In the genomic region with DNA sequence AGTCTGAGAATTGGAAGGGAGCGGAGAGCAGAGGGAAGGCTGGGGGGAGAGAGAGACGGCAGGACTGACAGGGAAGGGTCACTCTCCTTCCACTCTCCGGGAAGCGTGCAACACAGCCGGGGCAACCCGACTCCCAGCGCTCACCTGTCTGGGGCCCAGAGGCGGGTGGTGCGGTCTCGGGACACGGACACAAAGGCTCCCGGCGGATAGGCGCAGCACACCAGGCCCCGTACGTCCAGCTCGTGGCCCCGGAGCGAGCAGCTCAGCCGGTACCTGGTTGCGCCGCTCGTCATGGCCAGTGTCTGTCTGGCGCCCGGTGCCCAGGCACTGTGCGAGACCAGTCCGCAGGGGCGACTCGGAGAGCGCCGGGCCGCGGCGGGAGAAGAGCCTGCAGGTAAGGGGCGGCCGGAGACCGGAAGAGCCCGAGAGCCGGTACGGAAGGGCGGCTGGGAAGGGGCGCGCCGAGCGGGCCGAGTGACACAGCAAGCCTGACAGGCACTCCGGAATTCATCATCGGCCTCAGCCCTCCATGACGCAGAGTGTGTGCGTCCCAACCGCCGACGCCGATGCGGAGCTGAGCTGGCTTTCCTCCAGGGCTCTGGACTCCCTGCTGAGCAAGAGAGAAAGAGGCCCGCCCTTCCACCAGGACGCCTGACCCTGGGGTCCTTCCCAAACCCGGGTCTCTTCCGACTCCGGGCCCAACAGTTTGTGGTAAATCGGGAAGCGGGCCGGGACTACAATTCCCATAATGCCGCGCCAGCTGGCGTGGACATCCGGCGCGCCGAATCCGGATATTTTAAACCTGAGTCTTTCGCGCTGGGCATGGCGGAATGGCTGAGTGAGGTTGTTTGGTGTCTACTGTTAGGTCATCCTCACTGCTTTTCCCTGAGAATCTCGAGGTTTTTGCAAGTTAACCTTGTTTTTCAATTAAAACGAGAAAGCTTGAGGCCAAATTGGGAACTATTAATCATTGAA, we compare ENCODE assay signal across 1 cellular context.
A peak's percentile ranks its signal among the peaks of the same experiment; 100 is the strongest.
TF ChIP-seq lines count a peak whose summit lies in the region.

A gene (minus strand): TSS at position 490 of the 975 bp plus-strand sequence. CDS start 197 bp downstream, at position 293.

TF ChIP-seq in HepG2, 621 proteins besides CTCF, POLR2A, EP300 and RAD21 (continued from another document and continues in another):
- TF ChIP-seq, protein P1, sequence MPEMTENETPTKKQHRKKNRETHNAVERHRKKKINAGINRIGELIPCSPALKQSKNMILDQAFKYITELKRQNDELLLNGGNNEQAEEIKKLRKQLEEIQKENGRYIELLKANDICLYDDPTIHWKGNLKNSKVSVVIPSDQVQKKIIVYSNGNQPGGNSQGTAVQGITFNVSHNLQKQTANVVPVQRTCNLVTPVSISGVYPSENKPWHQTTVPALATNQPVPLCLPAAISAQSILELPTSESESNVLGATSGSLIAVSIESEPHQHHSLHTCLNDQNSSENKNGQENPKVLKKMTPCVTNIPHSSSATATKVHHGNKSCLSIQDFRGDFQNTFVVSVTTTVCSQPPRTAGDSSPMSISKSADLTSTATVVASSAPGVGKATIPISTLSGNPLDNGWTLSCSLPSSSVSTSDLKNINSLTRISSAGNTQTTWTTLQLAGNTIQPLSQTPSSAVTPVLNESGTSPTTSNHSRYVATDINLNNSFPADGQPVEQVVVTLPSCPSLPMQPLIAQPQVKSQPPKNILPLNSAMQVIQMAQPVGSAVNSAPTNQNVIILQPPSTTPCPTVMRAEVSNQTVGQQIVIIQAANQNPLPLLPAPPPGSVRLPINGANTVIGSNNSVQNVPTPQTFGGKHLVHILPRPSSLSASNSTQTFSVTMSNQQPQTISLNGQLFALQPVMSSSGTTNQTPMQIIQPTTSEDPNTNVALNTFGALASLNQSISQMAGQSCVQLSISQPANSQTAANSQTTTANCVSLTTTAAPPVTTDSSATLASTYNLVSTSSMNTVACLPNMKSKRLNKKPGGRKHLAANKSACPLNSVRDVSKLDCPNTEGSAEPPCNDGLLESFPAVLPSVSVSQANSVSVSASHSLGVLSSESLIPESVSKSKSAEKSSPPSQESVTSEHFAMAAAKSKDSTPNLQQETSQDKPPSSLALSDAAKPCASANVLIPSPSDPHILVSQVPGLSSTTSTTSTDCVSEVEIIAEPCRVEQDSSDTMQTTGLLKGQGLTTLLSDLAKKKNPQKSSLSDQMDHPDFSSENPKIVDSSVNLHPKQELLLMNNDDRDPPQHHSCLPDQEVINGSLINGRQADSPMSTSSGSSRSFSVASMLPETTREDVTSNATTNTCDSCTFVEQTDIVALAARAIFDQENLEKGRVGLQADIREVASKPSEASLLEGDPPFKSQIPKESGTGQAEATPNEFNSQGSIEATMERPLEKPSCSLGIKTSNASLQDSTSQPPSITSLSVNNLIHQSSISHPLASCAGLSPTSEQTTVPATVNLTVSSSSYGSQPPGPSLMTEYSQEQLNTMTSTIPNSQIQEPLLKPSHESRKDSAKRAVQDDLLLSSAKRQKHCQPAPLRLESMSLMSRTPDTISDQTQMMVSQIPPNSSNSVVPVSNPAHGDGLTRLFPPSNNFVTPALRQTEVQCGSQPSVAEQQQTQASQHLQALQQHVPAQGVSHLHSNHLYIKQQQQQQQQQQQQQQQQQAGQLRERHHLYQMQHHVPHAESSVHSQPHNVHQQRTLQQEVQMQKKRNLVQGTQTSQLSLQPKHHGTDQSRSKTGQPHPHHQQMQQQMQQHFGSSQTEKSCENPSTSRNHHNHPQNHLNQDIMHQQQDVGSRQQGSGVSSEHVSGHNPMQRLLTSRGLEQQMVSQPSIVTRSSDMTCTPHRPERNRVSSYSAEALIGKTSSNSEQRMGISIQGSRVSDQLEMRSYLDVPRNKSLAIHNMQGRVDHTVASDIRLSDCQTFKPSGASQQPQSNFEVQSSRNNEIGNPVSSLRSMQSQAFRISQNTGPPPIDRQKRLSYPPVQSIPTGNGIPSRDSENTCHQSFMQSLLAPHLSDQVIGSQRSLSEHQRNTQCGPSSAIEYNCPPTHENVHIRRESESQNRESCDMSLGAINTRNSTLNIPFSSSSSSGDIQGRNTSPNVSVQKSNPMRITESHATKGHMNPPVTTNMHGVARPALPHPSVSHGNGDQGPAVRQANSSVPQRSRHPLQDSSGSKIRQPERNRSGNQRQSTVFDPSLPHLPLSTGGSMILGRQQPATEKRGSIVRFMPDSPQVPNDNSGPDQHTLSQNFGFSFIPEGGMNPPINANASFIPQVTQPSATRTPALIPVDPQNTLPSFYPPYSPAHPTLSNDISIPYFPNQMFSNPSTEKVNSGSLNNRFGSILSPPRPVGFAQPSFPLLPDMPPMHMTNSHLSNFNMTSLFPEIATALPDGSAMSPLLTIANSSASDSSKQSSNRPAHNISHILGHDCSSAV (CRISPR knock-in tag; IDR thresholded peaks at IDR 0.05; ENCODE audit: borderline replicate concordance) = no peak
- no peak for TF ChIP-seq ISX (CRISPR knock-in tag; conservative IDR thresholded peaks at IDR 0.05)
- no peak for TF ChIP-seq KDM4B (CRISPR knock-in tag; IDR thresholded peaks at IDR 0.05)
- TF ChIP-seq, protein P2, sequence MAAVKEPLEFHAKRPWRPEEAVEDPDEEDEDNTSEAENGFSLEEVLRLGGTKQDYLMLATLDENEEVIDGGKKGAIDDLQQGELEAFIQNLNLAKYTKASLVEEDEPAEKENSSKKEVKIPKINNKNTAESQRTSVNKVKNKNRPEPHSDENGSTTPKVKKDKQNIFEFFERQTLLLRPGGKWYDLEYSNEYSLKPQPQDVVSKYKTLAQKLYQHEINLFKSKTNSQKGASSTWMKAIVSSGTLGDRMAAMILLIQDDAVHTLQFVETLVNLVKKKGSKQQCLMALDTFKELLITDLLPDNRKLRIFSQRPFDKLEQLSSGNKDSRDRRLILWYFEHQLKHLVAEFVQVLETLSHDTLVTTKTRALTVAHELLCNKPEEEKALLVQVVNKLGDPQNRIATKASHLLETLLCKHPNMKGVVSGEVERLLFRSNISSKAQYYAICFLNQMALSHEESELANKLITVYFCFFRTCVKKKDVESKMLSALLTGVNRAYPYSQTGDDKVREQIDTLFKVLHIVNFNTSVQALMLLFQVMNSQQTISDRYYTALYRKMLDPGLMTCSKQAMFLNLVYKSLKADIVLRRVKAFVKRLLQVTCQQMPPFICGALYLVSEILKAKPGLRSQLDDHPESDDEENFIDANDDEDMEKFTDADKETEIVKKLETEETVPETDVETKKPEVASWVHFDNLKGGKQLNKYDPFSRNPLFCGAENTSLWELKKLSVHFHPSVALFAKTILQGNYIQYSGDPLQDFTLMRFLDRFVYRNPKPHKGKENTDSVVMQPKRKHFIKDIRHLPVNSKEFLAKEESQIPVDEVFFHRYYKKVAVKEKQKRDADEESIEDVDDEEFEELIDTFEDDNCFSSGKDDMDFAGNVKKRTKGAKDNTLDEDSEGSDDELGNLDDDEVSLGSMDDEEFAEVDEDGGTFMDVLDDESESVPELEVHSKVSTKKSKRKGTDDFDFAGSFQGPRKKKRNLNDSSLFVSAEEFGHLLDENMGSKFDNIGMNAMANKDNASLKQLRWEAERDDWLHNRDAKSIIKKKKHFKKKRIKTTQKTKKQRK (IDR thresholded peaks at IDR 0.05; ENCODE audit: low read length) = no peak
- TF ChIP-seq, protein P3, sequence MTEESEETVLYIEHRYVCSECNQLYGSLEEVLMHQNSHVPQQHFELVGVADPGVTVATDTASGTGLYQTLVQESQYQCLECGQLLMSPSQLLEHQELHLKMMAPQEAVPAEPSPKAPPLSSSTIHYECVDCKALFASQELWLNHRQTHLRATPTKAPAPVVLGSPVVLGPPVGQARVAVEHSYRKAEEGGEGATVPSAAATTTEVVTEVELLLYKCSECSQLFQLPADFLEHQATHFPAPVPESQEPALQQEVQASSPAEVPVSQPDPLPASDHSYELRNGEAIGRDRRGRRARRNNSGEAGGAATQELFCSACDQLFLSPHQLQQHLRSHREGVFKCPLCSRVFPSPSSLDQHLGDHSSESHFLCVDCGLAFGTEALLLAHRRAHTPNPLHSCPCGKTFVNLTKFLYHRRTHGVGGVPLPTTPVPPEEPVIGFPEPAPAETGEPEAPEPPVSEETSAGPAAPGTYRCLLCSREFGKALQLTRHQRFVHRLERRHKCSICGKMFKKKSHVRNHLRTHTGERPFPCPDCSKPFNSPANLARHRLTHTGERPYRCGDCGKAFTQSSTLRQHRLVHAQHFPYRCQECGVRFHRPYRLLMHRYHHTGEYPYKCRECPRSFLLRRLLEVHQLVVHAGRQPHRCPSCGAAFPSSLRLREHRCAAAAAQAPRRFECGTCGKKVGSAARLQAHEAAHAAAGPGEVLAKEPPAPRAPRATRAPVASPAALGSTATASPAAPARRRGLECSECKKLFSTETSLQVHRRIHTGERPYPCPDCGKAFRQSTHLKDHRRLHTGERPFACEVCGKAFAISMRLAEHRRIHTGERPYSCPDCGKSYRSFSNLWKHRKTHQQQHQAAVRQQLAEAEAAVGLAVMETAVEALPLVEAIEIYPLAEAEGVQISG (CRISPR knock-in tag; IDR thresholded peaks at IDR 0.05) = peak; percentile 88
- TF ChIP-seq, protein P4, sequence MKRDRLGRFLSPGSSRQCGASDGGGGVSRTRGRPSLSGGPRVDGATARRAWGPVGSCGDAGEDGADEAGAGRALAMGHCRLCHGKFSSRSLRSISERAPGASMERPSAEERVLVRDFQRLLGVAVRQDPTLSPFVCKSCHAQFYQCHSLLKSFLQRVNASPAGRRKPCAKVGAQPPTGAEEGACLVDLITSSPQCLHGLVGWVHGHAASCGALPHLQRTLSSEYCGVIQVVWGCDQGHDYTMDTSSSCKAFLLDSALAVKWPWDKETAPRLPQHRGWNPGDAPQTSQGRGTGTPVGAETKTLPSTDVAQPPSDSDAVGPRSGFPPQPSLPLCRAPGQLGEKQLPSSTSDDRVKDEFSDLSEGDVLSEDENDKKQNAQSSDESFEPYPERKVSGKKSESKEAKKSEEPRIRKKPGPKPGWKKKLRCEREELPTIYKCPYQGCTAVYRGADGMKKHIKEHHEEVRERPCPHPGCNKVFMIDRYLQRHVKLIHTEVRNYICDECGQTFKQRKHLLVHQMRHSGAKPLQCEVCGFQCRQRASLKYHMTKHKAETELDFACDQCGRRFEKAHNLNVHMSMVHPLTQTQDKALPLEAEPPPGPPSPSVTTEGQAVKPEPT (CRISPR knock-in tag; IDR thresholded peaks at IDR 0.05; ENCODE audit: low read depth) = peak; percentile 47; the same call in 1 of the 2 replicates
- peak; percentile 86 for TF ChIP-seq ZNF335 (CRISPR knock-in tag; IDR thresholded peaks at IDR 0.05)
- TF ChIP-seq ZNF530 (CRISPR knock-in tag; IDR thresholded peaks at IDR 0.05; ENCODE audit: low read depth) = no peak
- TF ChIP-seq, protein P5, sequence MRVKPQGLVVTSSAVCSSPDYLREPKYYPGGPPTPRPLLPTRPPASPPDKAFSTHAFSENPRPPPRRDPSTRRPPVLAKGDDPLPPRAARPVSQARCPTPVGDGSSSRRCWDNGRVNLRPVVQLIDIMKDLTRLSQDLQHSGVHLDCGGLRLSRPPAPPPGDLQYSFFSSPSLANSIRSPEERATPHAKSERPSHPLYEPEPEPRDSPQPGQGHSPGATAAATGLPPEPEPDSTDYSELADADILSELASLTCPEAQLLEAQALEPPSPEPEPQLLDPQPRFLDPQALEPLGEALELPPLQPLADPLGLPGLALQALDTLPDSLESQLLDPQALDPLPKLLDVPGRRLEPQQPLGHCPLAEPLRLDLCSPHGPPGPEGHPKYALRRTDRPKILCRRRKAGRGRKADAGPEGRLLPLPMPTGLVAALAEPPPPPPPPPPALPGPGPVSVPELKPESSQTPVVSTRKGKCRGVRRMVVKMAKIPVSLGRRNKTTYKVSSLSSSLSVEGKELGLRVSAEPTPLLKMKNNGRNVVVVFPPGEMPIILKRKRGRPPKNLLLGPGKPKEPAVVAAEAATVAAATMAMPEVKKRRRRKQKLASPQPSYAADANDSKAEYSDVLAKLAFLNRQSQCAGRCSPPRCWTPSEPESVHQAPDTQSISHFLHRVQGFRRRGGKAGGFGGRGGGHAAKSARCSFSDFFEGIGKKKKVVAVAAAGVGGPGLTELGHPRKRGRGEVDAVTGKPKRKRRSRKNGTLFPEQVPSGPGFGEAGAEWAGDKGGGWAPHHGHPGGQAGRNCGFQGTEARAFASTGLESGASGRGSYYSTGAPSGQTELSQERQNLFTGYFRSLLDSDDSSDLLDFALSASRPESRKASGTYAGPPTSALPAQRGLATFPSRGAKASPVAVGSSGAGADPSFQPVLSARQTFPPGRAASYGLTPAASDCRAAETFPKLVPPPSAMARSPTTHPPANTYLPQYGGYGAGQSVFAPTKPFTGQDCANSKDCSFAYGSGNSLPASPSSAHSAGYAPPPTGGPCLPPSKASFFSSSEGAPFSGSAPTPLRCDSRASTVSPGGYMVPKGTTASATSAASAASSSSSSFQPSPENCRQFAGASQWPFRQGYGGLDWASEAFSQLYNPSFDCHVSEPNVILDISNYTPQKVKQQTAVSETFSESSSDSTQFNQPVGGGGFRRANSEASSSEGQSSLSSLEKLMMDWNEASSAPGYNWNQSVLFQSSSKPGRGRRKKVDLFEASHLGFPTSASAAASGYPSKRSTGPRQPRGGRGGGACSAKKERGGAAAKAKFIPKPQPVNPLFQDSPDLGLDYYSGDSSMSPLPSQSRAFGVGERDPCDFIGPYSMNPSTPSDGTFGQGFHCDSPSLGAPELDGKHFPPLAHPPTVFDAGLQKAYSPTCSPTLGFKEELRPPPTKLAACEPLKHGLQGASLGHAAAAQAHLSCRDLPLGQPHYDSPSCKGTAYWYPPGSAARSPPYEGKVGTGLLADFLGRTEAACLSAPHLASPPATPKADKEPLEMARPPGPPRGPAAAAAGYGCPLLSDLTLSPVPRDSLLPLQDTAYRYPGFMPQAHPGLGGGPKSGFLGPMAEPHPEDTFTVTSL (CRISPR knock-in tag; IDR thresholded peaks at IDR 0.05; ENCODE audit: borderline replicate concordance) = peak; percentile 25; the same call in 1 of the 2 replicates
- no peak for TF ChIP-seq AHR (CRISPR knock-in tag; IDR thresholded peaks at IDR 0.05)
- no peak; the same call in 1 of the 2 replicates for TF ChIP-seq ZNF615 (CRISPR knock-in tag; IDR thresholded peaks at IDR 0.05; ENCODE audit: borderline replicate concordance)
- no peak for TF ChIP-seq JUNB (CRISPR knock-in tag; IDR thresholded peaks at IDR 0.05; ENCODE audit: borderline replicate concordance)
- 0 out of 2 replicates have a peak, but pooled peaks have one; percentile 54 for TF ChIP-seq ZNF747 (CRISPR knock-in tag; IDR thresholded peaks at IDR 0.05; ENCODE audit: borderline replicate concordance)
- TF ChIP-seq MYC (CRISPR knock-in tag; IDR thresholded peaks at IDR 0.05; ENCODE audit: borderline replicate concordance) = peak; percentile 55; the same call in 1 of the 2 replicates
- TF ChIP-seq ZBTB7A (CRISPR knock-in tag; IDR thresholded peaks at IDR 0.05) = no peak
- TF ChIP-seq HOXA5 (CRISPR knock-in tag; IDR thresholded peaks at IDR 0.05) = peak; percentile 27; the same call in 1 of the 2 replicates
- TF ChIP-seq, protein P6, sequence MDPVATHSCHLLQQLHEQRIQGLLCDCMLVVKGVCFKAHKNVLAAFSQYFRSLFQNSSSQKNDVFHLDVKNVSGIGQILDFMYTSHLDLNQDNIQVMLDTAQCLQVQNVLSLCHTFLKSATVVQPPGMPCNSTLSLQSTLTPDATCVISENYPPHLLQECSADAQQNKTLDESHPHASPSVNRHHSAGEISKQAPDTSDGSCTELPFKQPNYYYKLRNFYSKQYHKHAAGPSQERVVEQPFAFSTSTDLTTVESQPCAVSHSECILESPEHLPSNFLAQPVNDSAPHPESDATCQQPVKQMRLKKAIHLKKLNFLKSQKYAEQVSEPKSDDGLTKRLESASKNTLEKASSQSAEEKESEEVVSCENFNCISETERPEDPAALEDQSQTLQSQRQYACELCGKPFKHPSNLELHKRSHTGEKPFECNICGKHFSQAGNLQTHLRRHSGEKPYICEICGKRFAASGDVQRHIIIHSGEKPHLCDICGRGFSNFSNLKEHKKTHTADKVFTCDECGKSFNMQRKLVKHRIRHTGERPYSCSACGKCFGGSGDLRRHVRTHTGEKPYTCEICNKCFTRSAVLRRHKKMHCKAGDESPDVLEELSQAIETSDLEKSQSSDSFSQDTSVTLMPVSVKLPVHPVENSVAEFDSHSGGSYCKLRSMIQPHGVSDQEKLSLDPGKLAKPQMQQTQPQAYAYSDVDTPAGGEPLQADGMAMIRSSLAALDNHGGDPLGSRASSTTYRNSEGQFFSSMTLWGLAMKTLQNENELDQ (CRISPR knock-in tag; IDR thresholded peaks at IDR 0.05; ENCODE audit: borderline replicate concordance) = no peak
- TF ChIP-seq SP5 (CRISPR knock-in tag; IDR thresholded peaks at IDR 0.05; ENCODE audit: borderline replicate concordance, low read depth) = no peak
- peak; percentile 87 for TF ChIP-seq HCFC1 (IDR thresholded peaks at IDR 0.05; ENCODE audit: low read depth, low read length)
- TF ChIP-seq RELA (CRISPR knock-in tag; IDR thresholded peaks at IDR 0.05) = no peak
